9 cellular contexts compared by ENCODE assay signal in genomic region chr4:146243141-146243882, GRCh38.
DNase-seq lines count a peak whose midpoint lies in the region; ATAC-seq and TF ChIP-seq lines count a peak whose summit lies in the region.
"Had no signal": no experiment of that assay in that cellular context is flagged by ENCODE, and none has a peak within 500 bp of the region (broad histone marks: within the 10 kb centered on the region; RNA-seq: fewer than 3 reads in every experiment).

No MANE protein-coding gene starts in this region.

- intact Hi-C loops in dendritic cell treated with granulocyte-macrophage colony-stimulating factor and Interleukin-4, amounts not matched to agents 40 ng/mL and 50 ng/mL, for 4 days (cut with micrococcal nuclease), result loop anchor here (2.0 kb wide), 1 partner anchor 853 kb away; no protein-coding TSS in a partner anchor

- peak overlapping the region; percentile 20 for H3K4me3 Mint-ChIP-seq in dendritic cell treated with granulocyte-macrophage colony-stimulating factor and Interleukin-4, amounts not matched to agents 40 ng/mL and 50 ng/mL, for 4 days

- no peaks in the 10 kb centered on the region for H3K36me3 Mint-ChIP-seq in dendritic cell treated with granulocyte-macrophage colony-stimulating factor and Interleukin-4, amounts not matched to agents 40 ng/mL and 50 ng/mL, for 4 days (ENCODE audit: low read depth)

- H3K4me3 ChIP-seq in retinal pigment epithelial cell (ENCODE audit: low read length), result no peak overlapping the region

- DNase-seq in AG09319 (ENCODE audit: extremely low read depth, low read depth) (no peak), retinal pigment epithelial cell (ENCODE audit: low read depth) (no peak), NCI-H1930 (lab: John Stamatoyannopoulos, UW) (no peak), SW480 (ENCODE audit: low spot score) (no peak)
- peak; percentile 16 for DNase-seq in activated CD4-positive, alpha-beta T cell treated with anti-CD3 and anti-CD28 coated beads for 1 hour

- peaks cover 43% of the 10 kb centered on the region for H3K4me1 Mint-ChIP-seq in dendritic cell treated with granulocyte-macrophage colony-stimulating factor and Interleukin-4, amounts not matched to agents 40 ng/mL and 50 ng/mL, for 4 days (ENCODE audit: low read depth)

- peak overlapping the region; percentile 75 for H3K27ac Mint-ChIP-seq in dendritic cell treated with granulocyte-macrophage colony-stimulating factor and Interleukin-4, amounts not matched to agents 40 ng/mL and 50 ng/mL, for 4 days

- no peaks in the 10 kb centered on the region for H3K9me3 Mint-ChIP-seq in dendritic cell treated with granulocyte-macrophage colony-stimulating factor and Interleukin-4, amounts not matched to agents 40 ng/mL and 50 ng/mL, for 4 days

- H3K27me3 Mint-ChIP-seq in dendritic cell treated with granulocyte-macrophage colony-stimulating factor and Interleukin-4, amounts not matched to agents 40 ng/mL and 50 ng/mL, for 4 days, result peaks cover 14% of the 10 kb centered on the region

- TF ChIP-seq CTCF in AG09319 (IDR thresholded peaks at IDR 0.05; ENCODE audit: low read depth, low read length) (peak; percentile 24), retinal pigment epithelial cell (conservative IDR thresholded peaks at IDR 0.05; ENCODE audit: low read depth, low read length) (peak; percentile 47)

- ATAC-seq in GM19351 (IDR thresholded peaks at IDR 0.05; ENCODE audit: unreplicated experiment) (peak; percentile 84), HG03442 (IDR thresholded peaks at IDR 0.05; ENCODE audit: unreplicated experiment) (peak; percentile 94)
- ATAC-seq: left colon had no signal
